In the genomic region with DNA sequence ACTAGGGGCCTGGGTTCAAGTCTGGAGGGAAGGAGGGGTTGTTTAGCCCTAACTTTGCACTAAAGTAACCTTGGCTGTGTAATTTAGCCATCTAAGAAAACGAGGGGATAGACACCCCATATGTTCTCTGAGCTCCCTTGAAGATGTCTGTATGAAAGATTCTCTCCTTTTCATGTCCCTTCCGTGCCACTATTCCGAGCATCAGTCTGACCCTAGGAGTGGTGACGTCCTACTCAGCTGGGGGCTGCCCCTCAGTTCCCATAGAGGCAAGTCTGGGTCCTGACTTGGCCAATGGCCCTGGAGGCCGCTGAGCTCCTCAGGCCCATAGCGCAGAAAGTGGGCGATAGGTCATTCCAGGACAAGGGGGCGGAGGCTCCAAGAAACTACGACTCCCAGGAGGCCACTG, we compare ENCODE assay signal across 8 cellular contexts. TPM values are rescaled to one million over a fixed set of nuclear protein-coding genes. Genes with fewer than 3 reads are reported as not detected.
A peak's percentile ranks its signal among the peaks of the same experiment; 100 is the strongest.
DNase-seq lines count a peak whose midpoint lies in the region; ATAC-seq, FAIRE-seq and TF ChIP-seq lines count a peak whose summit lies in the region.

No MANE protein-coding gene starts in this region.

- H3K4me3 Mint-ChIP-seq in naive B cell, result peak overlapping the region; percentile 91 to 100 (median 100)

- H3K9me3 Mint-ChIP-seq in naive B cell, result no peaks in the 10 kb centered on the region

- H3K27me3 Mint-ChIP-seq in naive B cell, result no peaks in the 10 kb centered on the region

- no peak for FAIRE-seq in GM12892 (lab: Jason Lieb, UNC)

- peak overlapping the region; percentile 91 to 100 (median 99) for H3K27ac Mint-ChIP-seq in naive B cell

- POLR2A ChIA-PET in AG04449 (lab: Yijun Ruan, JAX), result interaction anchor here (0.6 to 1.5 kb wide), 4 partner anchors 129 to 148 kb away, joined by 3 to 10 read pairs (median 4); partner anchors contain the start of gene INTS6

- H3K9me3 ChIP-seq in KOPT-K1 (ENCODE audit: insufficient read depth, low read length, poor library complexity, severe bottlenecking), result no peaks in the 10 kb centered on the region

- H3K27ac ChIP-seq in KOPT-K1 (ENCODE audit: low read depth, low read length, poor library complexity, severe bottlenecking), result peak overlapping the region; percentile 89

- TF ChIP-seq CTCF in AG04449 (IDR thresholded peaks at IDR 0.05; ENCODE audit: insufficient read depth, low read length, missing control alignments), result no peak
- no peak for TF ChIP-seq CTCF in choroid plexus epithelial cell (conservative IDR thresholded peaks at IDR 0.05; ENCODE audit: low read depth, low read length)

- H3K4me3 ChIP-seq in AG04449 (ENCODE audit: low read depth, low read length), result peak overlapping the region; percentile 92
- peak overlapping the region; percentile 91 for H3K4me3 ChIP-seq in choroid plexus epithelial cell (ENCODE audit: low read depth, low read length)

- peaks cover 26 to 35% (median 27%) of the 10 kb centered on the region in 3 donors for H3K4me1 Mint-ChIP-seq in naive B cell

- CTCF ChIA-PET in AG04449 (lab: Yijun Ruan, JAX), result no interaction called here

- H3K36me3 ChIP-seq in KOPT-K1 (ENCODE audit: insufficient read depth, low read length), result no peaks in the 10 kb centered on the region

- no peak for TF ChIP-seq POLR2A in GM12892 (IDR thresholded peaks at IDR 0.05; ENCODE audit: low read depth, low read length)

- DNase-seq in AG04449 (ENCODE audit: low read depth, low spot score) (no peak), choroid plexus epithelial cell (ENCODE audit: low read depth) (no peak), naive B cell (no peak), GM12892 (ENCODE audit: insufficient read length) (no peak), NCI-H2081 (lab: John Stamatoyannopoulos, UW) (no peak), DMS 273 (lab: John Stamatoyannopoulos, UW; ENCODE audit: unreplicated experiment) (no peak)

- H3K36me3 Mint-ChIP-seq in naive B cell, result peaks cover 0 to 5% of the 10 kb centered on the region in 2 donors

- ATAC-seq in naive B cell (ENCODE audit: low read depth in 2 of 2) (no peak), GM21723 (IDR thresholded peaks at IDR 0.05; ENCODE audit: unreplicated experiment) (no peak)

RNA-seq across cellular contexts. Expression of gene WDFY2, which starts 0.8 kb away (rescaled TPM):
- polyA plus RNA-seq in naive B cell (ENCODE audit: low read depth in 6 of 6), result 10 to 100 TPM in 1 of 6 donors, 1 to 10 TPM in 5; 7.6 to 13.6 (median 8.0) TPM
- polyA plus RNA-seq in GM12892 (2012; ENCODE audit: missing spikeins), result 5.0 TPM
